ENCODE assay signal across 15 cellular contexts in the genomic region with DNA sequence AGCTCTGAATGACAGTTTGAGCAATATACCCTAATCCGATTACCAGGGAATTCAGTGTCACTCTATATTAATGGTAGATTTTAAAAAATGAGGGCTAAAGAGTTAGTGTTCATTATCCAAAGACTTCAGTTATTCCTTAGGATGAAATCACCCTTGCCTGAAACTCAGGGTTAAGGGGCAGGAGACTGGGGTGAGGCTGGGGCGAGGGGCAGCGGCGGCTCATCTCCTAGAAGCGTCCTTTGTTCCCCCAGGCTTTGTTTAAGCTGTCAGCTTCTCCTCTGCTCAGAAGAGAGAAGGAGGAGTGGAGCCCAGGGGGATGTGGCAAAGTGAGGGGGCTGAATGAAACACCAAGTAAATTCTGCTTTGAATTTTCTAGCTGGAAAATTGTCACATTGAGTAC.
A peak's percentile ranks its signal among the peaks of the same experiment; 100 is the strongest.
DNase-seq lines count a peak whose midpoint lies in the region; ATAC-seq and TF ChIP-seq lines count a peak whose summit lies in the region.
"Had no signal": no experiment of that assay in that cellular context is flagged by ENCODE, and none has a peak within 500 bp of the region (broad histone marks: within the 10 kb centered on the region; RNA-seq: fewer than 3 reads in every experiment).

No MANE protein-coding gene starts in this region.

- H3K27me3 Mint-ChIP-seq in endodermal cell (ENCODE audit: insufficient read depth), result no peaks in the 10 kb centered on the region
- H3K27me3 Mint-ChIP-seq in neural progenitor cell (ENCODE audit: insufficient read depth, low read depth), result peaks cover 4% of the 10 kb centered on the region
- H3K27me3 Mint-ChIP-seq: B cell; CD4-positive, alpha-beta T cell; IgD-negative memory B cell had no signal

- no peaks in the 10 kb centered on the region for H3K79me2 ChIP-seq in neural progenitor cell (ENCODE audit: low read depth)

- no peaks in the 10 kb centered on the region for H4K20me1 ChIP-seq in neural progenitor cell (ENCODE audit: low read depth)

- H3K9me3 ChIP-seq in HUES48 (ENCODE audit: control insufficient read depth, insufficient read depth, low read length) (peaks cover 9% of the 10 kb centered on the region; the same call in 1 of the 2 replicates), endodermal cell (ENCODE audit: control insufficient read depth, low read length) (peaks cover 27% of the 10 kb centered on the region), neural progenitor cell (ENCODE audit: low read depth) (no peaks in the 10 kb centered on the region), vagina (no peaks in the 10 kb centered on the region)

- ATAC-seq in GM18867 (IDR thresholded peaks at IDR 0.05; ENCODE audit: unreplicated experiment) (no peak), GM21825 (IDR thresholded peaks at IDR 0.05; ENCODE audit: unreplicated experiment) (no peak)

- H3K4me1 ChIP-seq in HUES48 (ENCODE audit: control insufficient read depth, insufficient read depth, low read length) (0 out of 2 replicates have a peak, but pooled peaks cover 9% of the 10 kb centered on the region), endodermal cell (ENCODE audit: control insufficient read depth, insufficient read depth, low read length) (peaks cover 9% of the 10 kb centered on the region), neural progenitor cell (peaks cover 27% of the 10 kb centered on the region), vagina (no peaks in the 10 kb centered on the region)

- H3K4me3 ChIP-seq in HUES48 (ENCODE audit: low read depth, low read length) (no peak overlapping the region), endodermal cell (ENCODE audit: low read length) (no peak overlapping the region), neural progenitor cell (peak overlapping the region; percentile 11), vagina (no peak overlapping the region)

- H3K4me2 ChIP-seq in neural progenitor cell, result peak overlapping the region; percentile 63

- intact Hi-C loops in vagina (cut with DNase I), result no loop called here

- H3K36me3 ChIP-seq in HUES48 (ENCODE audit: control insufficient read depth, insufficient read depth, low read length) (no peaks in the 10 kb centered on the region), endodermal cell (ENCODE audit: control insufficient read depth, insufficient read depth, low read length) (no peaks in the 10 kb centered on the region), neural progenitor cell (no peaks in the 10 kb centered on the region), vagina (no peaks in the 10 kb centered on the region)

- H3K27me3 ChIP-seq in HUES48 (ENCODE audit: control insufficient read depth, insufficient read depth, low read length) (no peaks in the 10 kb centered on the region), endodermal cell (ENCODE audit: control insufficient read depth, insufficient read depth, low read length, poor library complexity, severe bottlenecking) (no peaks in the 10 kb centered on the region), neural progenitor cell (no peaks in the 10 kb centered on the region), vagina (no peaks in the 10 kb centered on the region)

- H3K4me1 Mint-ChIP-seq in endodermal cell, result peaks cover 21% of the 10 kb centered on the region
- peaks cover 26% of the 10 kb centered on the region for H3K4me1 Mint-ChIP-seq in neural progenitor cell
- H3K4me1 Mint-ChIP-seq: B cell, IgD-negative memory B cell had no signal

- H3K4me3 Mint-ChIP-seq in endodermal cell (no peak overlapping the region), neural progenitor cell (no peak overlapping the region)
- H3K4me3 Mint-ChIP-seq: B cell; CD4-positive, alpha-beta T cell; IgD-negative memory B cell had no signal

- H3K27ac ChIP-seq in HUES48 (ENCODE audit: low read depth, low read length), result peak overlapping the region; percentile 7
- peak overlapping the region; percentile 18 for H3K27ac ChIP-seq in endodermal cell (ENCODE audit: low read depth, low read length)
- H3K27ac ChIP-seq in neural progenitor cell, result peak overlapping the region; percentile 21
- H3K27ac ChIP-seq in vagina, result no peak overlapping the region

- no peak overlapping the region for H3K9ac ChIP-seq in HUES48 (ENCODE audit: low read depth, low read length)
- peak overlapping the region; percentile 9 for H3K9ac ChIP-seq in endodermal cell (ENCODE audit: extremely low read depth, low read length, poor library complexity, severe bottlenecking)
- no peak overlapping the region for H3K9ac ChIP-seq in neural progenitor cell

- H3K9me3 Mint-ChIP-seq in endodermal cell (peaks cover 30% of the 10 kb centered on the region), neural progenitor cell (peaks cover 36% of the 10 kb centered on the region)

- no peak for TF ChIP-seq CTCF in endodermal cell (conservative IDR thresholded peaks at IDR 0.05)
- TF ChIP-seq CTCF in neural progenitor cell (IDR thresholded peaks at IDR 0.05), result no peak
- TF ChIP-seq CTCF in vagina (IDR thresholded peaks at IDR 0.05), result no peak

- H3K36me3 Mint-ChIP-seq in endodermal cell (ENCODE audit: low read depth) (peaks cover 6% of the 10 kb centered on the region), neural progenitor cell (peaks cover 13% of the 10 kb centered on the region)
- H3K36me3 Mint-ChIP-seq: IgD-negative memory B cell had no signal

- H3K27ac Mint-ChIP-seq in endodermal cell (no peak overlapping the region), neural progenitor cell (peak overlapping the region; percentile 83)
- H3K27ac Mint-ChIP-seq: B cell; CD4-positive, alpha-beta T cell; IgD-negative memory B cell had no signal

- 66% methylated on average over 5 of the region's 5 CpGs; no CpG with 5 or more reads in 1 of the 2 experiments for WGBS in endodermal cell (ENCODE audit: insufficient coverage in 1 of 2, insufficient read length in 1 of 2), 2 experiments

- TF ChIP-seq POLR2A in vagina (IDR thresholded peaks at IDR 0.05), result no peak

- no peak overlapping the region for H2AFZ ChIP-seq in neural progenitor cell (replicated peaks)

- peaks cover 21% of the 10 kb centered on the region for H3F3A ChIP-seq in neural progenitor cell (ENCODE audit: low read depth)

- DNase-seq in D341Med (ENCODE audit: low spot score) (peak; percentile 34), endodermal cell (no peak), neural progenitor cell (ENCODE audit: low spot score) (peak; percentile 83), vagina (ENCODE audit: extremely low spot score in 2 of 2) (no peak), AG08396 (ENCODE audit: low spot score) (no peak)
- DNase-seq: ACHN; C1 segment of cervical spinal cord; Calu3; CD4-positive, alpha-beta T cell; DMS79 had no signal

Comparison
In these comparisons a context has a peak if more than half of its experiments do, and no peak if none do; other contexts are left out.
1. DNase-seq: peak in D341Med (single experiment) and neural progenitor cell (single experiment); none in endodermal cell (single experiment), vagina (0 of 2) and AG08396 (single experiment).